In the genomic region with DNA sequence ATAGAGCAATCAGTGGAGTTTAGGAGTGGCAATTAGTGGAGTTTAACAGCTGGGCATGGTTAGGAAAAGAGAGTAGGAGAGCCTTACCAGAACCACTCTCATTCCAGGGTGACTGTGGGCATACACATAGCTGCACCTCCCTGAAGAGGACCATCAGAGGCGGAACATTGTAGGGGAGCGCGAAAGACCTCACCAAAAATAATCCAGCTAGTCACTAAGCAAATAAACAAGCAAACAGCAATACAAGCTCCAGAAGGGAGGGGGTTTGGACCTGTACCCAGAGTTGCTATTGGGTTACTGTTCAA, we compare ENCODE assay signal across 19 cellular contexts.
"Had no signal": no experiment of that assay in that cellular context is flagged by ENCODE, and none has a peak within 500 bp of the region (broad histone marks: within the 10 kb centered on the region; RNA-seq: fewer than 3 reads in every experiment).

No MANE protein-coding gene starts in this region.

- H3K4me3 Mint-ChIP-seq: activated B cell treated with CpG ODN at 0.5 μM for 24 hours; activated CD4-positive, alpha-beta T cell treated with anti-CD3 and anti-CD28 coated beads, Interleukin-2, amount 10 ng/mL, durations not matched to agents 24 days and 14 days; activated CD8-positive, alpha-beta T cell treated with anti-CD3 and anti-CD28 coated beads, Interleukin-2, amount 10 ng/mL, durations not matched to agents 7 days and 5 days; brain; stimulated activated naive B cell treated with anti-CD40 and anti-IgM and Interleukin-4, amounts not matched to agents 10 μg/mL and 1 μg/mL and 100 μg/mL, for 72 hours had no signal

- H3K27ac Mint-ChIP-seq: activated B cell treated with CpG ODN at 0.5 μM for 24 hours; activated CD4-positive, alpha-beta T cell treated with anti-CD3 and anti-CD28 coated beads, Interleukin-2, amount 10 ng/mL, durations not matched to agents 24 days and 14 days; activated CD8-positive, alpha-beta T cell treated with anti-CD3 and anti-CD28 coated beads, Interleukin-2, amount 10 ng/mL, durations not matched to agents 7 days and 5 days; activated naive CD4-positive, alpha-beta T cell treated with anti-CD3 and anti-CD28 coated beads, Interleukin-2, amount 50 U/mL, for 72 hours; brain; stimulated activated naive B cell treated with anti-CD40 and anti-IgM and Interleukin-4, amounts not matched to agents 10 μg/mL and 1 μg/mL and 100 μg/mL, for 72 hours had no signal

- H3K9me3 Mint-ChIP-seq: activated CD4-positive, alpha-beta T cell treated with anti-CD3 and anti-CD28 coated beads, Interleukin-2, amount 10 ng/mL, durations not matched to agents 24 days and 14 days had no signal

- H3K9me3 ChIP-seq: mucosa of descending colon, neutrophil, vagina had no signal

- H3K27ac ChIP-seq: gastroesophageal sphincter, heart right ventricle, neutrophil, tibial nerve, vagina had no signal

- H3K4me3 ChIP-seq: gastroesophageal sphincter, heart right ventricle, mucosa of descending colon, tibial nerve, vagina had no signal

- FAIRE-seq: islet of Langerhans, TTC549 had no signal

- H3K36me3 Mint-ChIP-seq: activated naive CD4-positive, alpha-beta T cell treated with anti-CD3 and anti-CD28 coated beads, Interleukin-2, amount 50 U/mL, for 72 hours had no signal

- H3K36me3 ChIP-seq: gastroesophageal sphincter, neutrophil, vagina had no signal

- H3K27me3 ChIP-seq: gastroesophageal sphincter, tibial nerve, vagina had no signal

- DNase-seq: activated B cell treated with CpG ODN at 0.5 μM for 24 hours; activated CD4-positive, alpha-beta T cell treated with anti-CD3 and anti-CD28 coated beads, Interleukin-2, amount 10 ng/mL, durations not matched to agents 24 days and 14 days; activated CD8-positive, alpha-beta memory T cell treated with anti-CD3 and anti-CD28 coated beads, Interleukin-2, amount 50 U/mL, for 4 hours; activated CD8-positive, alpha-beta T cell treated with anti-CD3 and anti-CD28 coated beads, Interleukin-2, amount 10 ng/mL, durations not matched to agents 7 days and 5 days; activated gamma-delta T cell; activated T-cell treated with anti-CD3 and anti-CD28 coated beads, Interleukin-2, amount 50 U/mL, for 48 hours; dermis blood vessel endothelial cell; heart right ventricle; mucosa of descending colon; naive thymus-derived CD8-positive, alpha-beta T cell; stimulated activated naive B cell treated with anti-CD40 and anti-IgM and Interleukin-4, amounts not matched to agents 10 μg/mL and 1 μg/mL and 100 μg/mL, for 72 hours had no signal

- ATAC-seq: activated CD8-positive, alpha-beta T cell treated with anti-CD3 and anti-CD28 coated beads, Interleukin-2, amount 10 ng/mL, durations not matched to agents 7 days and 5 days; activated naive CD4-positive, alpha-beta T cell treated with anti-CD3 and anti-CD28 coated beads, Interleukin-2, amount 50 U/mL, for 72 hours; gastroesophageal sphincter; heart right ventricle; mucosa of descending colon; naive thymus-derived CD8-positive, alpha-beta T cell; stimulated activated naive B cell treated with anti-CD40 and anti-IgM and Interleukin-4, amounts not matched to agents 10 μg/mL and 1 μg/mL and 100 μg/mL, for 72 hours had no signal
